Comparison of ENCODE assay signal across 2 cellular contexts in the genomic region with DNA sequence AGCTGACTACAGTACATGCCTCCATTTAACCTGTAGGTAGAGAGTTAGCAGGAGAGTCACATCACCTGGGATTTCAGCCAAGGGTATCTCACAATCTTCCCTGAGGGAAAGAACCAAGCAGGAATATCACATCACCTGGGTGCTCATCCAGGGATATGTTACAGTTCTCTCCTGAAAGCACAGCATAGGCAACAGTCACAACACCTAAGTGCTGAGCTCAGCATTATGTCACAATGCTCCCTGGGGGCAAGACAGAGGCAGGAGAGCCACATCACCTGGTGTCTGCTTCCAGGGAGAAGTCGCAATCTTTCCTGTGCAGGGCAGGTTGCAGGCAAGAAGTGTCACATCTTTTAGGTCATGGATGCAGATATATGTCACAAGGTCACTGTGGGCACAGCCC.
TF ChIP-seq lines count a peak whose summit lies in the region.

No MANE protein-coding gene starts in this region.

TF ChIP-seq in A549, 52 proteins besides CTCF, POLR2A, EP300 and RAD21:
- TF ChIP-seq PBX3 (IDR thresholded peaks at IDR 0.05) (no peak), CHD4 (IDR thresholded peaks at IDR 0.05; ENCODE audit: borderline replicate concordance) (no peak), MAFK (IDR thresholded peaks at IDR 0.05; ENCODE audit: partially characterized antibody) (peak; percentile 90)

TF ChIP-seq in H1, 55 proteins besides CTCF, POLR2A, EP300 and RAD21:
- TF ChIP-seq TCF12 (IDR thresholded peaks at IDR 0.05; ENCODE audit: low read depth, low read length): no peak
- TF ChIP-seq MAFK (IDR thresholded peaks at IDR 0.05; ENCODE audit: low read depth, low read length): peak; percentile 53; the same call in 1 of the 2 replicates
